ENCODE assay signal across 11 cellular contexts in genomic region chr11:85844439-85845051, GRCh38. TPM values are rescaled to one million over a fixed set of nuclear protein-coding genes. Genes with fewer than 3 reads are reported as not detected.
DNase-seq lines count a peak whose midpoint lies in the region; ATAC-seq and TF ChIP-seq lines count a peak whose summit lies in the region.
"Had no signal": no experiment of that assay in that cellular context is flagged by ENCODE, and none has a peak within 500 bp of the region (broad histone marks: within the 10 kb centered on the region; RNA-seq: fewer than 3 reads in every experiment).

No MANE protein-coding gene starts in this region.

- no peak overlapping the region for H3K27ac ChIP-seq in lung (ENCODE audit: low read depth in 1 of 2, low read length in 1 of 2)
- H3K27ac ChIP-seq: esophagus muscularis mucosa had no signal

- no peaks in the 10 kb centered on the region for H3K9me3 ChIP-seq in lung (ENCODE audit: control insufficient read depth in 2 of 2, insufficient read depth in 1 of 2, low read length in 1 of 2)
- H3K9me3 ChIP-seq: esophagus muscularis mucosa had no signal

- no peaks in the 10 kb centered on the region for H3K4me1 ChIP-seq in lung (ENCODE audit: control insufficient read depth in 2 of 2, insufficient read depth in 2 of 2, low read length in 2 of 2)
- H3K4me1 ChIP-seq: esophagus muscularis mucosa had no signal

- H3K4me3 ChIP-seq in lung, result no peak overlapping the region
- H3K4me3 ChIP-seq: esophagus muscularis mucosa had no signal

- ATAC-seq in HG03469 (IDR thresholded peaks at IDR 0.05; ENCODE audit: unreplicated experiment) (peak; percentile 50), lung (ENCODE audit: insufficient read depth, low FRiP score) (peak; percentile 87), GM18519 (IDR thresholded peaks at IDR 0.05; ENCODE audit: low FRiP score, unreplicated experiment) (no peak)

- no peak for TF ChIP-seq CTCF in lung (IDR thresholded peaks at IDR 0.05; ENCODE audit: control extremely low read depth, extremely low read depth)

- POLR2A ChIA-PET in HEK293T (lab: Yijun Ruan, JAX), result no interaction called here

- no peaks in the 10 kb centered on the region for H3K36me3 ChIP-seq in lung (ENCODE audit: control insufficient read depth in 2 of 2, insufficient read depth in 2 of 2, low read length in 2 of 2)
- H3K36me3 ChIP-seq: esophagus muscularis mucosa had no signal

- 71 to 82% methylated on average over 2 of the region's 2 CpGs for WGBS in lung, 2 donors

- DNase-seq in Daoy (ENCODE audit: low read depth), result peak; percentile 67
- DNase-seq in amniotic epithelial cell (ENCODE audit: low read depth), result peak; percentile 86
- DNase-seq in lung (ENCODE audit: low spot score), result no peak
- DNase-seq in activated effector memory CD4-positive, alpha-beta T cell treated with anti-CD3 and anti-CD28 coated beads, Interleukin-2, amount 50 U/mL, for 16 hours, result no peak
- DNase-seq in NCI-H526 treated with DMSO at 0.1 percent for 48 hours (lab: John Stamatoyannopoulos, UW), result no peak
- no peak for DNase-seq in HEK293T (ENCODE audit: extremely low spot score)
- DNase-seq: activated naive CD4-positive, alpha-beta T cell treated with anti-CD3 and anti-CD28 coated beads, Interleukin-2, amount 10 ng/mL, durations not matched to agents 7 days and 5 days had no signal

- CTCF ChIA-PET in HEK293T (lab: Yijun Ruan, JAX), result no interaction called here

- H3K27me3 ChIP-seq in lung (ENCODE audit: control insufficient read depth, insufficient read depth), result no peaks in the 10 kb centered on the region
- H3K27me3 ChIP-seq: esophagus muscularis mucosa had no signal

TF ChIP-seq in HEK293T, 16 proteins besides CTCF, POLR2A, EP300 and RAD21:
- TF ChIP-seq L3MBTL2 (conservative IDR thresholded peaks at IDR 0.05) (no peak), FOXM1 (IDR thresholded peaks at IDR 0.05; ENCODE audit: borderline replicate concordance) (no peak), CTBP1 (IDR thresholded peaks at IDR 0.05; ENCODE audit: borderline replicate concordance) (no peak), ARNT (IDR thresholded peaks at IDR 0.05) (no peak), TARDBP (IDR thresholded peaks at IDR 0.05) (no peak), FOXK2 (IDR thresholded peaks at IDR 0.05) (no peak), LEF1 (IDR thresholded peaks at IDR 0.05; ENCODE audit: borderline replicate concordance) (no peak)

RNA-seq across cellular contexts. Expression of gene CCDC83, which starts 10.6 kb away (rescaled TPM):
- total RNA-seq in Daoy (2014; rRNA removed; shearing (Covaris generic)), result not detected in 2 replicates
- total RNA-seq in lung, result not detected
- polyA plus RNA-seq in lung, result not detected
- total RNA-seq: esophagus muscularis mucosa; T-helper 2 cell treated with Interferon-gamma antibody and Interleukin-4, amounts not matched to agents 100 ng/mL and 5 ng/mL, for 36 hours had no signal

RNA-seq across cellular contexts. Expression of gene SYTL2, which starts 33.6 kb away (rescaled TPM):
- total RNA-seq in Daoy (2014; rRNA removed; shearing (Covaris generic)), result 28.1 and 59.4 TPM in 2 replicates
- total RNA-seq in lung, result 10 to 100 TPM; 22.8 to 39.0 TPM
- polyA plus RNA-seq in lung, result 10 to 100 TPM in 1 of 2 donors, 1 to 10 TPM in 1; 6.7 to 10.3 TPM

Comparison
In these comparisons a context has a peak if more than half of its experiments do, and no peak if none do; other contexts are left out.
1. DNase-seq: peak in Daoy (single experiment) and amniotic epithelial cell (single experiment); none in lung (single experiment), activated effector memory CD4-positive, alpha-beta T cell treated with anti-CD3 and anti-CD28 coated beads, Interleukin-2, amount 50 U/mL, for 16 hours (single experiment), NCI-H526 treated with DMSO at 0.1 percent for 48 hours (single experiment) and HEK293T (single experiment).